Comparison of ENCODE assay signal across 13 cellular contexts in genomic region chr22:33314316-33314715, GRCh38.
DNase-seq lines count a peak whose midpoint lies in the region; ATAC-seq and TF ChIP-seq lines count a peak whose summit lies in the region.
"Had no signal": no experiment of that assay in that cellular context is flagged by ENCODE, and none has a peak within 500 bp of the region (broad histone marks: within the 10 kb centered on the region; RNA-seq: fewer than 3 reads in every experiment).

No MANE protein-coding gene starts in this region.

- in situ Hi-C loops in mammary epithelial cell (cut with MboI; ENCODE audit: low sequenced_read_pairs in 2 of 2) (loop anchor here in 1 of 2 donors (25.0 kb wide), 2 partner anchors 148 to 548 kb away; no protein-coding TSS in a partner anchor), gastrocnemius medialis (cut with MboI; ENCODE audit: low sequenced_read_pairs in 4 of 4) (loop anchor here in 3 of 4 donors (10.0 to 25.0 kb wide), 4 partner anchors 60 to 798 kb away; no protein-coding TSS in a partner anchor)

- no peak overlapping the region for H2AFZ ChIP-seq in mammary epithelial cell (ENCODE audit: low read depth, low read length)
- no peak overlapping the region for H2AFZ ChIP-seq in osteoblast (ENCODE audit: low read length)
- H2AFZ ChIP-seq: GM23338 had no signal

- CTCF ChIA-PET in mammary epithelial cell (lab: Charles Lee; ENCODE audit: low non-redundant PET) = no interaction called here

- H3K4me3 ChIP-seq in mammary epithelial cell (replicated peaks in 1 of 3; ENCODE audit: insufficient read depth in 1 of 3, low read depth in 2 of 3, low read length in 3 of 3) = no peak overlapping the region
- no peak overlapping the region for H3K4me3 ChIP-seq in osteoblast (ENCODE audit: insufficient read depth, low read length)
- no peak overlapping the region for H3K4me3 ChIP-seq in gastrocnemius medialis
- H3K4me3 ChIP-seq: A549, GM23338 had no signal

- DNase-seq in mammary epithelial cell = peak; percentile 69
- DNase-seq in osteoblast (ENCODE audit: insufficient read length, low spot score, missing footprints) = peak; percentile 66
- no peak for DNase-seq in NCI-H446 (lab: John Stamatoyannopoulos, UW)
- no peak for DNase-seq in gastrocnemius medialis
- no peak for DNase-seq in SIG-M5 (lab: John Stamatoyannopoulos, UW)
- DNase-seq: CD8-positive, alpha-beta T cell; COR-L47; DMS153; H7 had no signal

- H3K27ac ChIP-seq in mammary epithelial cell (ENCODE audit: insufficient read depth, low read depth, low read length) (no peak overlapping the region), osteoblast (ENCODE audit: low read depth, low read length) (no peak overlapping the region), gastrocnemius medialis (no peak overlapping the region)
- H3K27ac ChIP-seq: A549 had no signal

- H3K4me2 ChIP-seq in mammary epithelial cell (ENCODE audit: insufficient read depth, low read depth, low read length) (no peak overlapping the region), osteoblast (ENCODE audit: insufficient read depth, low read length) (no peak overlapping the region)
- H3K4me2 ChIP-seq: A549, GM23338 had no signal

- no peak overlapping the region for H3K9ac ChIP-seq in mammary epithelial cell (ENCODE audit: insufficient read depth, low read length)

- intact Hi-C loops in mammary epithelial cell (cut with micrococcal nuclease) (no loop called here), gastrocnemius medialis (cut with DNase I; ENCODE audit: low total_unique reads) (no loop called here)

- ATAC-seq in esophagus mucosa = peak; percentile 62
- no peak for ATAC-seq in gastrocnemius medialis
- ATAC-seq: A549; CD8-positive, alpha-beta T cell; GM23338; HepG2 had no signal

- TF ChIP-seq POLR2A in gastrocnemius medialis (IDR thresholded peaks at IDR 0.05) = no peak

- TF ChIP-seq CTCF in mammary epithelial cell (conservative IDR thresholded peaks at IDR 0.05 in 1 of 2, IDR thresholded peaks at IDR 0.05 in 1 of 2; ENCODE audit: extremely low read depth in 1 of 2, insufficient read depth in 1 of 2, low read depth in 1 of 2, low read length in 2 of 2) = no peak
- no peak for TF ChIP-seq CTCF in osteoblast (IDR thresholded peaks at IDR 0.05; ENCODE audit: extremely low read depth, low read depth, low read length)
- no peak for TF ChIP-seq CTCF in gastrocnemius medialis (IDR thresholded peaks at IDR 0.05 in 4 of 5, conservative IDR thresholded peaks at IDR 0.05 in 1 of 5)

- H3K4me1 ChIP-seq in mammary epithelial cell (ENCODE audit: insufficient read depth, low read length) = no peaks in the 10 kb centered on the region
- H3K4me1 ChIP-seq in osteoblast (ENCODE audit: insufficient read depth, low read length) = no peaks in the 10 kb centered on the region
- no peaks in the 10 kb centered on the region for H3K4me1 ChIP-seq in gastrocnemius medialis
- H3K4me1 ChIP-seq: A549 had no signal

- H4K20me1 ChIP-seq in mammary epithelial cell (ENCODE audit: insufficient read depth, low read length) (no peaks in the 10 kb centered on the region), osteoblast (ENCODE audit: insufficient read depth, low read length) (no peaks in the 10 kb centered on the region)

- H3K79me2 ChIP-seq in mammary epithelial cell (ENCODE audit: insufficient read depth, low read length) (no peaks in the 10 kb centered on the region), osteoblast (ENCODE audit: insufficient read depth, low read length) (no peaks in the 10 kb centered on the region)

- H3K27me3 ChIP-seq in mammary epithelial cell (ENCODE audit: insufficient read depth, low read length) (no peaks in the 10 kb centered on the region), osteoblast (ENCODE audit: insufficient read depth, low read length) (no peaks in the 10 kb centered on the region), gastrocnemius medialis (no peaks in the 10 kb centered on the region)

- 45% methylated on average over 5 of the region's 5 CpGs for WGBS in mammary epithelial cell (ENCODE audit: low coverage, missing lambda C conversion rate)

- H3K36me3 ChIP-seq in mammary epithelial cell (ENCODE audit: insufficient read depth, low read length) (no peaks in the 10 kb centered on the region), osteoblast (ENCODE audit: insufficient read depth, low read length) (no peaks in the 10 kb centered on the region), gastrocnemius medialis (no peaks in the 10 kb centered on the region)

- H3K9me3 ChIP-seq in mammary epithelial cell (replicated peaks; ENCODE audit: insufficient read depth, low read length) (peaks cover 3% of the 10 kb centered on the region), osteoblast (ENCODE audit: low read depth, low read length) (no peaks in the 10 kb centered on the region), gastrocnemius medialis (no peaks in the 10 kb centered on the region)
- H3K9me3 ChIP-seq: A549 had no signal

- dilution Hi-C loops in mammary epithelial cell (cut with HindIII; ENCODE audit: low sequenced_read_pairs) = no loop called here

- no TSS peak for BruUV-seq in mammary epithelial cell (replicated peaks; lab: Mats Ljungman, UMichigan)

Comparison
In these comparisons a context has a peak if more than half of its experiments do, and no peak if none do; other contexts are left out.
1. DNase-seq: peak in mammary epithelial cell (single experiment) and osteoblast (single experiment); none in NCI-H446 (0 of 2), gastrocnemius medialis (0 of 2) and SIG-M5 (single experiment).